ENCODE assay signal across 8 cellular contexts in genomic region chr18:56638232-56639093, GRCh38. TPM values are rescaled to one million over a fixed set of nuclear protein-coding genes. Genes with fewer than 3 reads are reported as not detected.
DNase-seq lines count a peak whose midpoint lies in the region; ATAC-seq and TF ChIP-seq lines count a peak whose summit lies in the region.

TXNL1 (minus strand) TSS chr18:56638592; CDS start chr18:56638440, 152 bp downstream.

- in situ Hi-C loops in GM13976 (cut with MboI; ENCODE audit: low sequenced_read_pairs, unreplicated experiment), result no loop called here

- peak within 1 kb of the TSS; percentile 91 to 99 (median 98) for H3K27ac ChIP-seq in heart right ventricle
- peak within 1 kb of the TSS; percentile 97 to 99 (median 97) for H3K27ac ChIP-seq in upper lobe of left lung

- H3K4me3 ChIP-seq in heart right ventricle (peak within 1 kb of the TSS; percentile 79 to 97 (median 88)), upper lobe of left lung (peak within 1 kb of the TSS; percentile 65 to 90 (median 76))

- H3K36me3 ChIP-seq in heart right ventricle (peaks cover 0 to 17% (median 0%) of the 10 kb centered on the region in 9 donors), upper lobe of left lung (peaks cover 0 to 11% (median 0%) of the 10 kb centered on the region in 4 donors)

- H3K27me3 ChIP-seq in heart right ventricle (no peaks in the 10 kb centered on the region), upper lobe of left lung (no peaks in the 10 kb centered on the region)

- intact Hi-C loops in T-helper 1 cell treated with Interleukin-12 subunit alpha and Interleukin-12 subunit beta and Interleukin-4 antibody, amounts not matched to agents 30 ng/mL and 1 ng/mL, for 36 hours (cut with micrococcal nuclease), result loop anchor here (1.0 to 5.0 kb wide), 6 partner anchors 13 to 1050 kb away; partner anchors contain the start of genes FECH, NARS1, TCF4 and WDR7
- intact Hi-C loops in heart right ventricle (cut with DNase I) (no loop called here), posterior cingulate gyrus (cut with DNase I) (loop anchor here (1.0 kb wide), 1 partner anchor 13 kb away; the partner anchor contains the start of gene WDR7)

- H3K4me1 ChIP-seq in heart right ventricle, result peaks cover 3 to 40% (median 32%) of the 10 kb centered on the region in 9 donors
- H3K4me1 ChIP-seq in upper lobe of left lung, result peaks cover 12 to 41% (median 21%) of the 10 kb centered on the region in 4 donors

- no peak for TF ChIP-seq CTCF in GM13976 (IDR thresholded peaks at IDR 0.05; ENCODE audit: borderline replicate concordance, control extremely low read depth, extremely low read depth, insufficient read depth, missing control alignments)
- no peak for TF ChIP-seq CTCF in heart right ventricle (IDR thresholded peaks at IDR 0.05)
- TF ChIP-seq CTCF in upper lobe of left lung (IDR thresholded peaks at IDR 0.05), result no peak

- DNase-seq in GM13976 (ENCODE audit: low spot score) (peak; percentile 97), NCI-H146 treated with DMSO at 0.1 percent for 48 hours (lab: John Stamatoyannopoulos, UW; ENCODE audit: unreplicated experiment) (peak; percentile 99), amniotic epithelial cell (ENCODE audit: low read depth) (peak; percentile 98), heart right ventricle (peak; percentile 100), posterior cingulate gyrus (peak; percentile 97 to 99 (median 98)), upper lobe of left lung (peak; percentile 98 to 99)

- ATAC-seq in HG02870 (IDR thresholded peaks at IDR 0.05; ENCODE audit: unreplicated experiment) (peak; percentile 93), heart right ventricle (peak; percentile 98 to 100 (median 99)), upper lobe of left lung (ENCODE audit: low FRiP score in 2 of 2) (peak; percentile 99)

- peak in 1 of 4 donors; percentile 54 for TF ChIP-seq EP300 in upper lobe of left lung (IDR thresholded peaks at IDR 0.05)

- TF ChIP-seq POLR2A in upper lobe of left lung (IDR thresholded peaks at IDR 0.05), result peak in 3 of 4 donors; percentile 49 to 87 (median 75)

- H3K9me3 ChIP-seq in heart right ventricle (no peaks in the 10 kb centered on the region), upper lobe of left lung (no peaks in the 10 kb centered on the region)

- 1% methylated on average over 60 to 63 of the region's 63 CpGs for WGBS in heart right ventricle, 2 donors
- WGBS in upper lobe of left lung, 2 donors, result 1 to 4% methylated on average over 21 to 62 of the region's 63 CpGs

RNA-seq across cellular contexts. Expression of gene TXNL1, which starts in this region (rescaled TPM):
- total RNA-seq in T-helper 1 cell treated with Interleukin-12 subunit alpha and Interleukin-12 subunit beta and Interleukin-4 antibody, amounts not matched to agents 30 ng/mL and 1 ng/mL, for 36 hours, result 56.6 and 61.2 TPM in 2 replicates
- 100 to 1,000 TPM in 3 of 10 donors, 10 to 100 TPM in 7; 84.1 to 112 (median 92.0) TPM for total RNA-seq in heart right ventricle
- polyA plus RNA-seq in heart right ventricle, result 10 to 100 TPM; 45.0 to 65.2 TPM
- 10 to 100 TPM in 4 of 6 donors, 1 to 10 TPM in 2; 6.9 to 53.4 (median 41.1) TPM for total RNA-seq in upper lobe of left lung

Comparison
In these comparisons a context has a peak if more than half of its experiments do, and no peak if none do; other contexts are left out.
1. Peak in every context shown above with its lines: DNase-seq, ATAC-seq, H3K4me3 ChIP-seq and H3K27ac ChIP-seq.
2. intact Hi-C loops: an anchor here in T-helper 1 cell treated with Interleukin-12 subunit alpha and Interleukin-12 subunit beta and Interleukin-4 antibody, amounts not matched to agents 30 ng/mL and 1 ng/mL, for 36 hours (1.0 to 5.0 kb wide) and posterior cingulate gyrus (1.0 kb wide); none called in heart right ventricle.